14 cellular contexts compared by ENCODE assay signal in genomic region chr11:2782769-2783168, GRCh38.
A peak's percentile ranks its signal among the peaks of the same experiment; 100 is the strongest.
DNase-seq lines count a peak whose midpoint lies in the region; ATAC-seq and TF ChIP-seq lines count a peak whose summit lies in the region.
"Had no signal": no experiment of that assay in that cellular context is flagged by ENCODE, and none has a peak within 500 bp of the region (broad histone marks: within the 10 kb centered on the region; RNA-seq: fewer than 3 reads in every experiment).

No MANE protein-coding gene starts in this region.

- no peaks in the 10 kb centered on the region for H3K36me3 Mint-ChIP-seq in activated T-cell treated with anti-CD3 and anti-CD28 coated beads, Interleukin-2, amount 50 U/mL, for 72 hours (ENCODE audit: insufficient read depth in 2 of 2)
- H3K36me3 Mint-ChIP-seq in central memory CD8-positive, alpha-beta T cell (ENCODE audit: insufficient read depth), result no peaks in the 10 kb centered on the region
- peaks cover 7% of the 10 kb centered on the region for H3K36me3 Mint-ChIP-seq in mesothelial cell of epicardium

- no peaks in the 10 kb centered on the region for H3K9me3 Mint-ChIP-seq in activated T-cell treated with anti-CD3 and anti-CD28 coated beads, Interleukin-2, amount 50 U/mL, for 72 hours
- no peaks in the 10 kb centered on the region for H3K9me3 Mint-ChIP-seq in central memory CD8-positive, alpha-beta T cell
- H3K9me3 Mint-ChIP-seq in mesothelial cell of epicardium, result peaks cover 29% of the 10 kb centered on the region

- no peak for DNase-seq in activated T-cell treated with anti-CD3 and anti-CD28 coated beads, Interleukin-2, amount 50 U/mL, for 72 hours
- DNase-seq in activated T-cell treated with anti-CD3 and anti-CD28 coated beads, Interleukin-2, amount 50 U/mL, for 48 hours, result no peak
- no peak for DNase-seq in central memory CD8-positive, alpha-beta T cell (ENCODE audit: low spot score in 2 of 2)
- DNase-seq in mesothelial cell of epicardium (ENCODE audit: low spot score in 2 of 2, unreplicated experiment in 2 of 2) (no peak), NCI-H128 (lab: John Stamatoyannopoulos, UW; ENCODE audit: unreplicated experiment) (no peak), AML-193 (lab: John Stamatoyannopoulos, UW) (no peak)
- DNase-seq in stimulated activated CD8-positive, alpha-beta memory T cell treated with anti-CD3 and anti-CD28 coated beads, Interleukin-4, amount 100 ng/mL, for 48 hours, result no peak
- DNase-seq: CD4-positive, alpha-beta memory T cell; DMS153; DMS79; GF-D8; H9 had no signal

- no peak overlapping the region for H3K4me3 Mint-ChIP-seq in activated T-cell treated with anti-CD3 and anti-CD28 coated beads, Interleukin-2, amount 50 U/mL, for 72 hours
- H3K4me3 Mint-ChIP-seq in central memory CD8-positive, alpha-beta T cell, result no peak overlapping the region
- H3K4me3 Mint-ChIP-seq in mesothelial cell of epicardium, result no peak overlapping the region
- H3K4me3 Mint-ChIP-seq: CD14-positive monocyte had no signal

- H3K27me3 Mint-ChIP-seq in activated T-cell treated with anti-CD3 and anti-CD28 coated beads, Interleukin-2, amount 50 U/mL, for 72 hours (ENCODE audit: low read depth), result no peaks in the 10 kb centered on the region
- H3K27me3 Mint-ChIP-seq in central memory CD8-positive, alpha-beta T cell, result peaks cover 8% of the 10 kb centered on the region
- no peaks in the 10 kb centered on the region for H3K27me3 Mint-ChIP-seq in mesothelial cell of epicardium (ENCODE audit: low read depth)
- H3K27me3 Mint-ChIP-seq: CD4-positive, alpha-beta memory T cell had no signal

- no peak for ATAC-seq in activated T-cell treated with anti-CD3 and anti-CD28 coated beads, Interleukin-2, amount 50 U/mL, for 72 hours (replicated peaks in 1 of 2)
- ATAC-seq in central memory CD8-positive, alpha-beta T cell (replicated peaks; ENCODE audit: extremely low read depth, poor library complexity, severe bottlenecking), result no peak
- ATAC-seq: A549 had no signal

- peak overlapping the region; percentile 0 for H3K27ac Mint-ChIP-seq in activated T-cell treated with anti-CD3 and anti-CD28 coated beads, Interleukin-2, amount 50 U/mL, for 72 hours
- H3K27ac Mint-ChIP-seq in central memory CD8-positive, alpha-beta T cell (ENCODE audit: low read depth), result peak overlapping the region; percentile 47
- peak overlapping the region; percentile 13 for H3K27ac Mint-ChIP-seq in mesothelial cell of epicardium
- H3K27ac Mint-ChIP-seq: H9 had no signal

- no peak for TF ChIP-seq CTCF in mesothelial cell of epicardium (IDR thresholded peaks at IDR 0.05; ENCODE audit: unreplicated experiment)

- H3K4me1 Mint-ChIP-seq in activated T-cell treated with anti-CD3 and anti-CD28 coated beads, Interleukin-2, amount 50 U/mL, for 72 hours (ENCODE audit: low read depth), result no peaks in the 10 kb centered on the region
- H3K4me1 Mint-ChIP-seq in central memory CD8-positive, alpha-beta T cell, result no peaks in the 10 kb centered on the region
- peaks cover 51% of the 10 kb centered on the region for H3K4me1 Mint-ChIP-seq in mesothelial cell of epicardium
